ENCODE assay signal across 1 cellular context in the genomic region with DNA sequence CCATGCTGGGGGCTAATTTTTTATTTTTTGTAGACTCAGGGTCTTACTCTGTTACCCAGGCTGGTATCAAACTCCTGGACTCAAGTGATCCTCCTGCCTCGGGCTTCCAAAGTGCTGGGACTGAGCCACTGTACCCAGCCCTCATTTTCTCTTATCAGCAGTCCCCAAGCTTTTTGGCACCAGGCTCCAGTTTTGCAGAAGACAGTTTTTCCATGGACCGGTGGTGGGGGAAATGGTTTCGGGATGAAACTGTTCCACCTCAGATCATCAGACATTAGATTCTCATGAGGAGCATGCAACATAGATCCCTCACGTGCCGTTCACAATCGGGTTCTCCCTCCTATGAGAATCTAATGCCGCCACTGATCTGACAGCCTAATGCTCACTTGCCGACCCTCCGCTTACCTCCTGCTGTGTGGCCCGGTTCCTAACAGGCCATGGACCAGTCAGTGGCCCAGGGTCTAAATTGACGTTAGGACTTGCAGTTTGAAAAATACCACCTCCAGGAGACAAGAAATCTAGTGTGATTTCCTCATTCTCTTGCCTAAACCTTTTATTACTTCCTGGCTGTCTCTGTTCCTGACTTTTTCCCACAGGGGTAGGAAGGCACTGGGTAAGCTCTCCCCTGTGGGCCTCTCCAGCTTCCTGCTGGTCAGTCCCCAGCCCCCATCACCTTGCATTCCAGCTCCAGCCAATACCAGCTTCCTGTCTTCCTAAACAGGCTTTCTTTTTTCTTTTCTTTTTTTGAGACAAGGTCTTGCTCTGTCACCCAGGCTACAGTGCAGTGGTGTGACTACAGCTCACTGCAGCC.
TF ChIP-seq lines count a peak whose summit lies in the region.

No MANE protein-coding gene starts in this region.

TF ChIP-seq in HepG2, 621 proteins besides CTCF, POLR2A, EP300 and RAD21 (continued from another document and continues in another):
- TF ChIP-seq, protein P1, sequence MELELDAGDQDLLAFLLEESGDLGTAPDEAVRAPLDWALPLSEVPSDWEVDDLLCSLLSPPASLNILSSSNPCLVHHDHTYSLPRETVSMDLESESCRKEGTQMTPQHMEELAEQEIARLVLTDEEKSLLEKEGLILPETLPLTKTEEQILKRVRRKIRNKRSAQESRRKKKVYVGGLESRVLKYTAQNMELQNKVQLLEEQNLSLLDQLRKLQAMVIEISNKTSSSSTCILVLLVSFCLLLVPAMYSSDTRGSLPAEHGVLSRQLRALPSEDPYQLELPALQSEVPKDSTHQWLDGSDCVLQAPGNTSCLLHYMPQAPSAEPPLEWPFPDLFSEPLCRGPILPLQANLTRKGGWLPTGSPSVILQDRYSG (CRISPR knock-in tag; IDR thresholded peaks at IDR 0.05), result no peak
- TF ChIP-seq ZFX (CRISPR knock-in tag; IDR thresholded peaks at IDR 0.05; ENCODE audit: low read depth) (peak; percentile 62), POLR2G (IDR thresholded peaks at IDR 0.05; ENCODE audit: low read depth, low read length) (peak; percentile 53), PHF21A (CRISPR knock-in tag; IDR thresholded peaks at IDR 0.05) (peak; percentile 91), AKAP8 (CRISPR knock-in tag; IDR thresholded peaks at IDR 0.05) (no peak), ZNF3 (CRISPR knock-in tag; IDR thresholded peaks at IDR 0.05) (no peak), MED13 (CRISPR knock-in tag; IDR thresholded peaks at IDR 0.05) (no peak), KAT2B (IDR thresholded peaks at IDR 0.05; ENCODE audit: borderline replicate concordance, low read depth, low read length) (no peak), ZFAT (CRISPR knock-in tag; conservative IDR thresholded peaks at IDR 0.05) (no peak), ZFY (CRISPR knock-in tag; IDR thresholded peaks at IDR 0.05) (peak; percentile 44; the same call in 1 of the 2 replicates), SP4 (CRISPR knock-in tag; IDR thresholded peaks at IDR 0.05) (0 out of 2 replicates have a peak, but pooled peaks have one; percentile 25), ZNF619 (CRISPR knock-in tag; IDR thresholded peaks at IDR 0.05) (no peak), PPARG (CRISPR knock-in tag; conservative IDR thresholded peaks at IDR 0.05) (0 out of 2 replicates have a peak, but pooled peaks have one; percentile 47), ZFP62 (CRISPR knock-in tag; IDR thresholded peaks at IDR 0.05) (no peak), SRSF1 (optimal IDR thresholded peaks at IDR 0.05; ENCODE audit: low read depth, low read length) (no peak), ZNF75D (CRISPR knock-in tag; IDR thresholded peaks at IDR 0.05; ENCODE audit: borderline replicate concordance) (no peak), NFIC (IDR thresholded peaks at IDR 0.05; ENCODE audit: low read length) (no peak), ZNF878 (CRISPR knock-in tag; IDR thresholded peaks at IDR 0.05) (no peak), ZNF24 (IDR thresholded peaks at IDR 0.05) (no peak), PITX1 (CRISPR knock-in tag; IDR thresholded peaks at IDR 0.05) (no peak), ZNF589 (CRISPR knock-in tag; conservative IDR thresholded peaks at IDR 0.05) (no peak), FLYWCH1 (CRISPR knock-in tag; IDR thresholded peaks at IDR 0.05) (no peak), ZNF660 (CRISPR knock-in tag; IDR thresholded peaks at IDR 0.05; ENCODE audit: borderline replicate concordance, low read depth) (no peak), ZNF790 (CRISPR knock-in tag; IDR thresholded peaks at IDR 0.05; ENCODE audit: borderline replicate concordance) (no peak), ATM (IDR thresholded peaks at IDR 0.05; ENCODE audit: borderline replicate concordance) (no peak), ZNF292 (CRISPR knock-in tag; IDR thresholded peaks at IDR 0.05; ENCODE audit: borderline replicate concordance, low read depth) (0 out of 2 replicates have a peak, but pooled peaks have one; percentile 43), ZBTB7B (CRISPR knock-in tag; IDR thresholded peaks at IDR 0.05) (peak; percentile 67), MIXL1 (CRISPR knock-in tag; IDR thresholded peaks at IDR 0.05) (peak; percentile 45; the same call in 1 of the 2 replicates), BRD4 (CRISPR knock-in tag; IDR thresholded peaks at IDR 0.05) (peak; percentile 49; the same call in 1 of the 2 replicates), ZNF496 (CRISPR knock-in tag; IDR thresholded peaks at IDR 0.05; ENCODE audit: insufficient replicate concordance) (no peak), ZNF354B (CRISPR knock-in tag; IDR thresholded peaks at IDR 0.05) (no peak; the same call in 1 of the 2 replicates), ZNF143 (CRISPR knock-in tag; IDR thresholded peaks at IDR 0.05) (0 out of 2 replicates have a peak, but pooled peaks have one; percentile 24), KLF12 (CRISPR knock-in tag; IDR thresholded peaks at IDR 0.05; ENCODE audit: borderline replicate concordance) (no peak; the same call in 1 of the 2 replicates)
- TF ChIP-seq, protein P2, sequence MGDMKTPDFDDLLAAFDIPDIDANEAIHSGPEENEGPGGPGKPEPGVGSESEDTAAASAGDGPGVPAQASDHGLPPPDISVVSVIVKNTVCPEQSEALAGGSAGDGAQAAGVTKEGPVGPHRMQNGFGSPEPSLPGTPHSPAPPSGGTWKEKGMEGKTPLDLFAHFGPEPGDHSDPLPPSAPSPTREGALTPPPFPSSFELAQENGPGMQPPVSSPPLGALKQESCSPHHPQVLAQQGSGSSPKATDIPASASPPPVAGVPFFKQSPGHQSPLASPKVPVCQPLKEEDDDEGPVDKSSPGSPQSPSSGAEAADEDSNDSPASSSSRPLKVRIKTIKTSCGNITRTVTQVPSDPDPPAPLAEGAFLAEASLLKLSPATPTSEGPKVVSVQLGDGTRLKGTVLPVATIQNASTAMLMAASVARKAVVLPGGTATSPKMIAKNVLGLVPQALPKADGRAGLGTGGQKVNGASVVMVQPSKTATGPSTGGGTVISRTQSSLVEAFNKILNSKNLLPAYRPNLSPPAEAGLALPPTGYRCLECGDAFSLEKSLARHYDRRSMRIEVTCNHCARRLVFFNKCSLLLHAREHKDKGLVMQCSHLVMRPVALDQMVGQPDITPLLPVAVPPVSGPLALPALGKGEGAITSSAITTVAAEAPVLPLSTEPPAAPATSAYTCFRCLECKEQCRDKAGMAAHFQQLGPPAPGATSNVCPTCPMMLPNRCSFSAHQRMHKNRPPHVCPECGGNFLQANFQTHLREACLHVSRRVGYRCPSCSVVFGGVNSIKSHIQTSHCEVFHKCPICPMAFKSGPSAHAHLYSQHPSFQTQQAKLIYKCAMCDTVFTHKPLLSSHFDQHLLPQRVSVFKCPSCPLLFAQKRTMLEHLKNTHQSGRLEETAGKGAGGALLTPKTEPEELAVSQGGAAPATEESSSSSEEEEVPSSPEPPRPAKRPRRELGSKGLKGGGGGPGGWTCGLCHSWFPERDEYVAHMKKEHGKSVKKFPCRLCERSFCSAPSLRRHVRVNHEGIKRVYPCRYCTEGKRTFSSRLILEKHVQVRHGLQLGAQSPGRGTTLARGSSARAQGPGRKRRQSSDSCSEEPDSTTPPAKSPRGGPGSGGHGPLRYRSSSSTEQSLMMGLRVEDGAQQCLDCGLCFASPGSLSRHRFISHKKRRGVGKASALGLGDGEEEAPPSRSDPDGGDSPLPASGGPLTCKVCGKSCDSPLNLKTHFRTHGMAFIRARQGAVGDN (CRISPR knock-in tag; IDR thresholded peaks at IDR 0.05), result peak; percentile 32; the same call in 1 of the 2 replicates
- TF ChIP-seq, protein P3, sequence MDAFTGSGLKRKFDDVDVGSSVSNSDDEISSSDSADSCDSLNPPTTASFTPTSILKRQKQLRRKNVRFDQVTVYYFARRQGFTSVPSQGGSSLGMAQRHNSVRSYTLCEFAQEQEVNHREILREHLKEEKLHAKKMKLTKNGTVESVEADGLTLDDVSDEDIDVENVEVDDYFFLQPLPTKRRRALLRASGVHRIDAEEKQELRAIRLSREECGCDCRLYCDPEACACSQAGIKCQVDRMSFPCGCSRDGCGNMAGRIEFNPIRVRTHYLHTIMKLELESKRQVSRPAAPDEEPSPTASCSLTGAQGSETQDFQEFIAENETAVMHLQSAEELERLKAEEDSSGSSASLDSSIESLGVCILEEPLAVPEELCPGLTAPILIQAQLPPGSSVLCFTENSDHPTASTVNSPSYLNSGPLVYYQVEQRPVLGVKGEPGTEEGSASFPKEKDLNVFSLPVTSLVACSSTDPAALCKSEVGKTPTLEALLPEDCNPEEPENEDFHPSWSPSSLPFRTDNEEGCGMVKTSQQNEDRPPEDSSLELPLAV (CRISPR knock-in tag; conservative IDR thresholded peaks at IDR 0.05; ENCODE audit: low read depth), result no peak
- TF ChIP-seq, protein P4, sequence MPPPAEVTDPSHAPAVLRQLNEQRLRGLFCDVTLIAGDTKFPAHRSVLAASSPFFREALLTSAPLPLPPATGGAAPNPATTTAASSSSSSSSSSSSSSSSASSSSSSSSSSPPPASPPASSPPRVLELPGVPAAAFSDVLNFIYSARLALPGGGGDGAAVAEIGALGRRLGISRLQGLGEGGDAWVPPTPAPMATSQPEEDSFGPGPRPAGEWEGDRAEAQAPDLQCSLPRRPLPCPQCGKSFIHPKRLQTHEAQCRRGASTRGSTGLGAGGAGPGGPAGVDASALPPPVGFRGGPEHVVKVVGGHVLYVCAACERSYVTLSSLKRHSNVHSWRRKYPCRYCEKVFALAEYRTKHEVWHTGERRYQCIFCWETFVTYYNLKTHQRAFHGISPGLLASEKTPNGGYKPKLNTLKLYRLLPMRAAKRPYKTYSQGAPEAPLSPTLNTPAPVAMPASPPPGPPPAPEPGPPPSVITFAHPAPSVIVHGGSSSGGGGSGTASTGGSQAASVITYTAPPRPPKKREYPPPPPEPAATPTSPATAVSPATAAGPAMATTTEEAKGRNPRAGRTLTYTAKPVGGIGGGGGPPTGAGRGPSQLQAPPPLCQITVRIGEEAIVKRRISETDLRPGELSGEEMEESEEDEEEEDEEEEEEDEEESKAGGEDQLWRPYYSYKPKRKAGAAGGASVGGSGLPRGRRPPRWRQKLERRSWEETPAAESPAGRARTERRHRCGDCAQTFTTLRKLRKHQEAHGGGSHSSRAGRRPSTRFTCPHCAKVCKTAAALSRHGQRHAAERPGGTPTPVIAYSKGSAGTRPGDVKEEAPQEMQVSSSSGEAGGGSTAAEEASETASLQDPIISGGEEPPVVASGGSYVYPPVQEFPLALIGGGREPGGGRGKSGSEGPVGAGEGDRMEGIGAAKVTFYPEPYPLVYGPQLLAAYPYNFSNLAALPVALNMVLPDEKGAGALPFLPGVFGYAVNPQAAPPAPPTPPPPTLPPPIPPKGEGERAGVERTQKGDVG (CRISPR knock-in tag; IDR thresholded peaks at IDR 0.05; ENCODE audit: borderline replicate concordance), result no peak
- TF ChIP-seq, protein P5, sequence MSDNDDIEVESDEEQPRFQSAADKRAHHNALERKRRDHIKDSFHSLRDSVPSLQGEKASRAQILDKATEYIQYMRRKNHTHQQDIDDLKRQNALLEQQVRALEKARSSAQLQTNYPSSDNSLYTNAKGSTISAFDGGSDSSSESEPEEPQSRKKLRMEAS (IDR thresholded peaks at IDR 0.05), result no peak; the same call in 1 of the 2 replicates
- TF ChIP-seq, protein P6, sequence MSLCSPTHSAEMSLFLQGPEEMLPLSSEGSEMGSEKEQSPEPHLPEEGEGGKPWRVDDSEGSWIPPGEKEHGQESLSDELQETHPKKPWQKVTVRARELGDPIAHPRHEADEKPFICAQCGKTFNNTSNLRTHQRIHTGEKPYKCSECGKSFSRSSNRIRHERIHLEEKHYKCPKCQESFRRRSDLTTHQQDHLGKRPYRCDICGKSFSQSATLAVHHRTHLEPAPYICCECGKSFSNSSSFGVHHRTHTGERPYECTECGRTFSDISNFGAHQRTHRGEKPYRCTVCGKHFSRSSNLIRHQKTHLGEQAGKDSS (CRISPR knock-in tag; IDR thresholded peaks at IDR 0.05; ENCODE audit: borderline replicate concordance, low read depth), result no peak
- TF ChIP-seq, protein P7, sequence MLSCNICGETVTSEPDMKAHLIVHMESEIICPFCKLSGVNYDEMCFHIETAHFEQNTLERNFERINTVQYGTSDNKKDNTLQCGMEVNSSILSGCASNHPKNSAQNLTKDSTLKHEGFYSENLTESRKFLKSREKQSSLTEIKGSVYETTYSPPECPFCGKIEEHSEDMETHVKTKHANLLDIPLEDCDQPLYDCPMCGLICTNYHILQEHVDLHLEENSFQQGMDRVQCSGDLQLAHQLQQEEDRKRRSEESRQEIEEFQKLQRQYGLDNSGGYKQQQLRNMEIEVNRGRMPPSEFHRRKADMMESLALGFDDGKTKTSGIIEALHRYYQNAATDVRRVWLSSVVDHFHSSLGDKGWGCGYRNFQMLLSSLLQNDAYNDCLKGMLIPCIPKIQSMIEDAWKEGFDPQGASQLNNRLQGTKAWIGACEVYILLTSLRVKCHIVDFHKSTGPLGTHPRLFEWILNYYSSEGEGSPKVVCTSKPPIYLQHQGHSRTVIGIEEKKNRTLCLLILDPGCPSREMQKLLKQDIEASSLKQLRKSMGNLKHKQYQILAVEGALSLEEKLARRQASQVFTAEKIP (CRISPR knock-in tag; IDR thresholded peaks at IDR 0.05; ENCODE audit: borderline replicate concordance), result no peak
- TF ChIP-seq, protein P8, sequence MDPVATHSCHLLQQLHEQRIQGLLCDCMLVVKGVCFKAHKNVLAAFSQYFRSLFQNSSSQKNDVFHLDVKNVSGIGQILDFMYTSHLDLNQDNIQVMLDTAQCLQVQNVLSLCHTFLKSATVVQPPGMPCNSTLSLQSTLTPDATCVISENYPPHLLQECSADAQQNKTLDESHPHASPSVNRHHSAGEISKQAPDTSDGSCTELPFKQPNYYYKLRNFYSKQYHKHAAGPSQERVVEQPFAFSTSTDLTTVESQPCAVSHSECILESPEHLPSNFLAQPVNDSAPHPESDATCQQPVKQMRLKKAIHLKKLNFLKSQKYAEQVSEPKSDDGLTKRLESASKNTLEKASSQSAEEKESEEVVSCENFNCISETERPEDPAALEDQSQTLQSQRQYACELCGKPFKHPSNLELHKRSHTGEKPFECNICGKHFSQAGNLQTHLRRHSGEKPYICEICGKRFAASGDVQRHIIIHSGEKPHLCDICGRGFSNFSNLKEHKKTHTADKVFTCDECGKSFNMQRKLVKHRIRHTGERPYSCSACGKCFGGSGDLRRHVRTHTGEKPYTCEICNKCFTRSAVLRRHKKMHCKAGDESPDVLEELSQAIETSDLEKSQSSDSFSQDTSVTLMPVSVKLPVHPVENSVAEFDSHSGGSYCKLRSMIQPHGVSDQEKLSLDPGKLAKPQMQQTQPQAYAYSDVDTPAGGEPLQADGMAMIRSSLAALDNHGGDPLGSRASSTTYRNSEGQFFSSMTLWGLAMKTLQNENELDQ (CRISPR knock-in tag; IDR thresholded peaks at IDR 0.05; ENCODE audit: borderline replicate concordance), result no peak
- TF ChIP-seq, protein P9, sequence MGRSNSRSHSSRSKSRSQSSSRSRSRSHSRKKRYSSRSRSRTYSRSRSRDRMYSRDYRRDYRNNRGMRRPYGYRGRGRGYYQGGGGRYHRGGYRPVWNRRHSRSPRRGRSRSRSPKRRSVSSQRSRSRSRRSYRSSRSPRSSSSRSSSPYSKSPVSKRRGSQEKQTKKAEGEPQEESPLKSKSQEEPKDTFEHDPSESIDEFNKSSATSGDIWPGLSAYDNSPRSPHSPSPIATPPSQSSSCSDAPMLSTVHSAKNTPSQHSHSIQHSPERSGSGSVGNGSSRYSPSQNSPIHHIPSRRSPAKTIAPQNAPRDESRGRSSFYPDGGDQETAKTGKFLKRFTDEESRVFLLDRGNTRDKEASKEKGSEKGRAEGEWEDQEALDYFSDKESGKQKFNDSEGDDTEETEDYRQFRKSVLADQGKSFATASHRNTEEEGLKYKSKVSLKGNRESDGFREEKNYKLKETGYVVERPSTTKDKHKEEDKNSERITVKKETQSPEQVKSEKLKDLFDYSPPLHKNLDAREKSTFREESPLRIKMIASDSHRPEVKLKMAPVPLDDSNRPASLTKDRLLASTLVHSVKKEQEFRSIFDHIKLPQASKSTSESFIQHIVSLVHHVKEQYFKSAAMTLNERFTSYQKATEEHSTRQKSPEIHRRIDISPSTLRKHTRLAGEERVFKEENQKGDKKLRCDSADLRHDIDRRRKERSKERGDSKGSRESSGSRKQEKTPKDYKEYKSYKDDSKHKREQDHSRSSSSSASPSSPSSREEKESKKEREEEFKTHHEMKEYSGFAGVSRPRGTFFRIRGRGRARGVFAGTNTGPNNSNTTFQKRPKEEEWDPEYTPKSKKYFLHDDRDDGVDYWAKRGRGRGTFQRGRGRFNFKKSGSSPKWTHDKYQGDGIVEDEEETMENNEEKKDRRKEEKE (IDR thresholded peaks at IDR 0.05), result no peak
